8 cellular contexts compared by ENCODE assay signal in genomic region chr16:50209548-50210265, GRCh38. TPM values are rescaled to one million over a fixed set of nuclear protein-coding genes. Genes with fewer than 3 reads are reported as not detected.
DNase-seq lines count a peak whose midpoint lies in the region; ATAC-seq and TF ChIP-seq lines count a peak whose summit lies in the region.

No MANE protein-coding gene starts in this region.

- H3F3A ChIP-seq in smooth muscle cell (ENCODE audit: low read depth) = no peaks in the 10 kb centered on the region

- TF ChIP-seq CTCF in WTC11 (IDR thresholded peaks at IDR 0.05) (no peak), right lobe of liver (IDR thresholded peaks at IDR 0.05) (no peak), tibial artery (IDR thresholded peaks at IDR 0.05) (no peak), smooth muscle cell (IDR thresholded peaks at IDR 0.05; ENCODE audit: borderline replicate concordance, insufficient read depth, poor library complexity, severe bottlenecking) (no peak)

- no peak for DNase-seq in activated T-cell treated with anti-CD3 and anti-CD28 coated beads, Interleukin-2, amount 50 U/mL, for 24 hours
- DNase-seq in activated T-cell treated with anti-CD3 and anti-CD28 coated beads, Interleukin-2, amount 50 U/mL, for 1 hour = no peak
- DNase-seq in WTC11 (ENCODE audit: low spot score) (peak; percentile 16), right lobe of liver (no peak), tibial artery (no peak), smooth muscle cell (lab: John Stamatoyannopoulos, UW; ENCODE audit: unreplicated experiment) (no peak)

- ATAC-seq in WTC11 (peak; percentile 59), right lobe of liver (peak in 3 of 4 donors; percentile 5 to 21 (median 8)), HG03159 (IDR thresholded peaks at IDR 0.05; ENCODE audit: unreplicated experiment) (no peak), HG03354 (IDR thresholded peaks at IDR 0.05; ENCODE audit: poor library complexity, severe bottlenecking, unreplicated experiment) (no peak)

- H3K4me3 Mint-ChIP-seq in activated T-cell treated with anti-CD3 and anti-CD28 coated beads, Interleukin-2, amount 50 U/mL, for 24 hours = no peak overlapping the region
- no peak overlapping the region for H3K4me3 Mint-ChIP-seq in WTC11

- H4K20me1 ChIP-seq in smooth muscle cell (ENCODE audit: low read depth) = peaks cover 9% of the 10 kb centered on the region

- H3K9ac ChIP-seq in smooth muscle cell (ENCODE audit: low read depth) = no peak overlapping the region

- H3K27ac Mint-ChIP-seq in activated T-cell treated with anti-CD3 and anti-CD28 coated beads, Interleukin-2, amount 50 U/mL, for 24 hours = peak overlapping the region; percentile 78
- peak overlapping the region; percentile 93 for H3K27ac Mint-ChIP-seq in WTC11

- H3K4me3 ChIP-seq in right lobe of liver (no peak overlapping the region), tibial artery (no peak overlapping the region), smooth muscle cell (no peak overlapping the region)

- no peak for TF ChIP-seq POLR2A in right lobe of liver (IDR thresholded peaks at IDR 0.05)

- H3K9me3 Mint-ChIP-seq in activated T-cell treated with anti-CD3 and anti-CD28 coated beads, Interleukin-2, amount 50 U/mL, for 24 hours = no peaks in the 10 kb centered on the region
- H3K9me3 Mint-ChIP-seq in WTC11 = no peaks in the 10 kb centered on the region

- no peaks in the 10 kb centered on the region for H3K9me3 ChIP-seq in right lobe of liver
- H3K9me3 ChIP-seq in tibial artery = no peaks in the 10 kb centered on the region
- H3K9me3 ChIP-seq in smooth muscle cell (replicated peaks; ENCODE audit: low read depth) = no peaks in the 10 kb centered on the region

- CTCF ChIA-PET in WTC11 (lab: Charles Lee) = interaction anchor here (0.6 to 5.4 kb wide), 66 partner anchors 8 to 802 kb away, joined by 3 to 102 read pairs (median 6); partner anchors contain the start of genes BRD7, CNEP1R1 and HEATR3

- H3K27me3 ChIP-seq in right lobe of liver (no peaks in the 10 kb centered on the region), tibial artery (no peaks in the 10 kb centered on the region), smooth muscle cell (ENCODE audit: low read depth) (no peaks in the 10 kb centered on the region)

- H3K4me1 ChIP-seq in right lobe of liver (peaks cover 0 to 35% (median 10%) of the 10 kb centered on the region in 4 donors), tibial artery (peaks cover 0 to 70% (median 46%) of the 10 kb centered on the region in 4 donors), smooth muscle cell (ENCODE audit: low read depth) (peaks cover 13% of the 10 kb centered on the region)

- peaks cover 17% of the 10 kb centered on the region for H3K79me2 ChIP-seq in smooth muscle cell (ENCODE audit: low read depth)

- no peaks in the 10 kb centered on the region for H3K27me3 Mint-ChIP-seq in activated T-cell treated with anti-CD3 and anti-CD28 coated beads, Interleukin-2, amount 50 U/mL, for 24 hours
- H3K27me3 Mint-ChIP-seq in WTC11 (ENCODE audit: low read depth) = no peaks in the 10 kb centered on the region

- H3K36me3 ChIP-seq in right lobe of liver (peaks cover 0 to 32% (median 4%) of the 10 kb centered on the region in 4 donors), tibial artery (peaks cover 10 to 26% (median 22%) of the 10 kb centered on the region in 3 donors), smooth muscle cell (ENCODE audit: low read depth) (no peaks in the 10 kb centered on the region)

- no peak overlapping the region for H2AFZ ChIP-seq in smooth muscle cell (ENCODE audit: low read depth)

- H3K4me1 Mint-ChIP-seq in activated T-cell treated with anti-CD3 and anti-CD28 coated beads, Interleukin-2, amount 50 U/mL, for 24 hours (ENCODE audit: low read depth) = peaks cover 37% of the 10 kb centered on the region
- H3K4me1 Mint-ChIP-seq in WTC11 = peaks cover 18% of the 10 kb centered on the region

- H3K36me3 Mint-ChIP-seq in activated T-cell treated with anti-CD3 and anti-CD28 coated beads, Interleukin-2, amount 50 U/mL, for 24 hours (ENCODE audit: low read depth) = peaks cover 32% of the 10 kb centered on the region
- H3K36me3 Mint-ChIP-seq in WTC11 = peaks cover 8% of the 10 kb centered on the region

- no peak overlapping the region for H3K4me2 ChIP-seq in smooth muscle cell

- 64% methylated on average over 6 of the region's 7 CpGs for WGBS in right lobe of liver (ENCODE audit: insufficient coverage, low coverage, low lambda C conversion rate, missing lambda C conversion rate)
- WGBS in smooth muscle cell (ENCODE audit: low lambda C conversion rate) = 73% methylated on average over 7 of the region's 7 CpGs

- H3K27ac ChIP-seq in right lobe of liver (peak overlapping the region in 1 of 3 donors; percentile 45), tibial artery (peak overlapping the region; percentile 25 to 42), smooth muscle cell (ENCODE audit: low read depth) (no peak overlapping the region)

- POLR2A ChIA-PET in WTC11 (lab: Charles Lee) = interaction anchor here (0.6 to 1.1 kb wide), 2 partner anchors 19 to 45 kb away, joined by 3 read pairs; no protein-coding TSS in a partner anchor

- intact Hi-C loops in right lobe of liver (cut with DNase I) (loop anchor here (10.0 kb wide), 3 partner anchors 145 to 595 kb away; partner anchors contain the start of gene CNEP1R1 (in 1 of the 2)), tibial artery (cut with DNase I; ENCODE audit: low total_unique reads) (loop anchor here (5.0 to 10.0 kb wide), 3 partner anchors 145 to 535 kb away; partner anchors contain the start of genes CNEP1R1 and CYLD)

TF ChIP-seq in WTC11, 78 proteins besides CTCF, POLR2A, EP300 and RAD21 (continues in another document):
- no peak for TF ChIP-seq GTF2I (CRISPR knock-in tag; conservative IDR thresholded peaks at IDR 0.05)
- no peak for TF ChIP-seq SMAD3 (CRISPR knock-in tag; IDR thresholded peaks at IDR 0.05; ENCODE audit: borderline replicate concordance)
- TF ChIP-seq CREB1 (CRISPR knock-in tag; IDR thresholded peaks at IDR 0.05) = no peak
- TF ChIP-seq ELF4 (CRISPR knock-in tag; IDR thresholded peaks at IDR 0.05; ENCODE audit: low read depth) = no peak
- no peak for TF ChIP-seq NFE2L1 (CRISPR knock-in tag; IDR thresholded peaks at IDR 0.05)
- no peak for TF ChIP-seq ATF1 (CRISPR knock-in tag; IDR thresholded peaks at IDR 0.05)
- no peak for TF ChIP-seq FOXP4 (CRISPR knock-in tag; IDR thresholded peaks at IDR 0.05)
- TF ChIP-seq NR2C2 (CRISPR knock-in tag; IDR thresholded peaks at IDR 0.05) = no peak
- TF ChIP-seq, protein P1, sequence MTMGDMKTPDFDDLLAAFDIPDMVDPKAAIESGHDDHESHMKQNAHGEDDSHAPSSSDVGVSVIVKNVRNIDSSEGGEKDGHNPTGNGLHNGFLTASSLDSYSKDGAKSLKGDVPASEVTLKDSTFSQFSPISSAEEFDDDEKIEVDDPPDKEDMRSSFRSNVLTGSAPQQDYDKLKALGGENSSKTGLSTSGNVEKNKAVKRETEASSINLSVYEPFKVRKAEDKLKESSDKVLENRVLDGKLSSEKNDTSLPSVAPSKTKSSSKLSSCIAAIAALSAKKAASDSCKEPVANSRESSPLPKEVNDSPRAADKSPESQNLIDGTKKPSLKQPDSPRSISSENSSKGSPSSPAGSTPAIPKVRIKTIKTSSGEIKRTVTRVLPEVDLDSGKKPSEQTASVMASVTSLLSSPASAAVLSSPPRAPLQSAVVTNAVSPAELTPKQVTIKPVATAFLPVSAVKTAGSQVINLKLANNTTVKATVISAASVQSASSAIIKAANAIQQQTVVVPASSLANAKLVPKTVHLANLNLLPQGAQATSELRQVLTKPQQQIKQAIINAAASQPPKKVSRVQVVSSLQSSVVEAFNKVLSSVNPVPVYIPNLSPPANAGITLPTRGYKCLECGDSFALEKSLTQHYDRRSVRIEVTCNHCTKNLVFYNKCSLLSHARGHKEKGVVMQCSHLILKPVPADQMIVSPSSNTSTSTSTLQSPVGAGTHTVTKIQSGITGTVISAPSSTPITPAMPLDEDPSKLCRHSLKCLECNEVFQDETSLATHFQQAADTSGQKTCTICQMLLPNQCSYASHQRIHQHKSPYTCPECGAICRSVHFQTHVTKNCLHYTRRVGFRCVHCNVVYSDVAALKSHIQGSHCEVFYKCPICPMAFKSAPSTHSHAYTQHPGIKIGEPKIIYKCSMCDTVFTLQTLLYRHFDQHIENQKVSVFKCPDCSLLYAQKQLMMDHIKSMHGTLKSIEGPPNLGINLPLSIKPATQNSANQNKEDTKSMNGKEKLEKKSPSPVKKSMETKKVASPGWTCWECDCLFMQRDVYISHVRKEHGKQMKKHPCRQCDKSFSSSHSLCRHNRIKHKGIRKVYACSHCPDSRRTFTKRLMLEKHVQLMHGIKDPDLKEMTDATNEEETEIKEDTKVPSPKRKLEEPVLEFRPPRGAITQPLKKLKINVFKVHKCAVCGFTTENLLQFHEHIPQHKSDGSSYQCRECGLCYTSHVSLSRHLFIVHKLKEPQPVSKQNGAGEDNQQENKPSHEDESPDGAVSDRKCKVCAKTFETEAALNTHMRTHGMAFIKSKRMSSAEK (CRISPR knock-in tag; IDR thresholded peaks at IDR 0.05; ENCODE audit: borderline replicate concordance) = no peak

RNA-seq across cellular contexts. Expression of gene TENT4B, which starts 56.6 kb away (rescaled TPM):
- total RNA-seq in WTC11 (2021) = 12.7 to 14.3 TPM (median 13.6 TPM) in 3 replicates
- 10 to 100 TPM in 1 of 6 experiments, 1 to 10 TPM in 5; 7.2 to 13.2 (median 9.3) TPM for total RNA-seq in right lobe of liver
- 8.8 and 10.3 TPM in 2 replicates for total RNA-seq in smooth muscle cell
- 2.6 and 4.4 TPM in 2 replicates for polyA plus RNA-seq in smooth muscle cell

RNA-seq across cellular contexts. Expression of gene ADCY7, which starts 56.6 kb away (rescaled TPM):
- 5.9 to 8.0 TPM (median 6.6 TPM) in 3 replicates for total RNA-seq in WTC11 (2021)
- total RNA-seq in right lobe of liver = 10 to 100 TPM in 1 of 6 experiments, 1 to 10 TPM in 5; 2.5 to 10.2 (median 6.5) TPM
- total RNA-seq in smooth muscle cell = 31.6 and 37.1 TPM in 2 replicates
- 28.1 and 30.7 TPM in 2 replicates for polyA plus RNA-seq in smooth muscle cell

Comparison
In these comparisons a context has a peak if more than half of its experiments do, and no peak if none do; other contexts are left out.
1. ATAC-seq: peak in WTC11 (single experiment) and right lobe of liver (3 of 4); none in HG03159 (single experiment) and HG03354 (single experiment).